21 cellular contexts compared by ENCODE assay signal in the genomic region with DNA sequence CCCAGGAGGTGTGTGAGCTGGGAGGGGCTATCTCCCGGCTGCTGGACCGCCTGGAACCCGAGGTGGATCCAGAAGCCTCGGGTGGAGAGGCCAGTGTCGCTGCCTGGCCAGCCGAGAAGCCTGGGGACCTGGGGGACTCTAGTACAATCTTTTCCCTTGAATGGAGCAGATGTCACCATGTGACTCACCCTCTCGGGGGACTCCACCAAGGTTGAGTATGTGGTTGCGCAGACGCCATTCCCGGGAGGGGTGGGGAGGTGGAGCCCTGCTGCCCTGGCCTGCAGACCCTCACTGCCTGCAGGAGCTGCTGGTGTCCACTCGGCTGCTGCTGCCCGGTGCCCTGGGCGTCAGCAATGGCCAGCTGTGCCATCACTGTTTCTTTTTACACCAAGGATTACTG. TPM values are rescaled to one million over a fixed set of nuclear protein-coding genes. Genes with fewer than 3 reads are reported as not detected.
"Had no signal": no experiment of that assay in that cellular context is flagged by ENCODE, and none has a peak within 500 bp of the region (broad histone marks: within the 10 kb centered on the region; RNA-seq: fewer than 3 reads in every experiment).

No MANE protein-coding gene starts in this region.

- H3K27me3 Mint-ChIP-seq: activated CD8-positive, alpha-beta memory T cell treated with anti-CD3 and anti-CD28 coated beads, Interleukin-2, amount 10 ng/mL, durations not matched to agents 7 days and 5 days had no signal

- H3K27ac Mint-ChIP-seq: activated CD8-positive, alpha-beta memory T cell treated with anti-CD3 and anti-CD28 coated beads, Interleukin-2, amount 10 ng/mL, durations not matched to agents 7 days and 5 days; activated naive CD8-positive, alpha-beta T cell treated with anti-CD3 and anti-CD28 coated beads for 36 hours; dendritic cell treated with granulocyte-macrophage colony-stimulating factor and Interleukin-4, amounts not matched to agents 40 ng/mL and 50 ng/mL, for 4 days; effector memory CD8-positive, alpha-beta T cell; mesothelial cell of epicardium; stimulated activated memory B cell treated with anti-CD40 and anti-IgM and Interleukin-4, amounts not matched to agents 10 μg/mL and 1 μg/mL and 100 μg/mL, for 72 hours had no signal

- H3K9me3 ChIP-seq: lower lobe of right lung, neutrophil, tibial nerve had no signal

- H3K9me3 Mint-ChIP-seq: activated naive CD8-positive, alpha-beta T cell treated with anti-CD3 and anti-CD28 coated beads for 36 hours; dendritic cell treated with granulocyte-macrophage colony-stimulating factor and Interleukin-4, amounts not matched to agents 40 ng/mL and 50 ng/mL, for 4 days; effector memory CD8-positive, alpha-beta T cell; mesothelial cell of epicardium; naive B cell; stimulated activated memory B cell treated with anti-CD40 and anti-IgM and Interleukin-4, amounts not matched to agents 10 μg/mL and 1 μg/mL and 100 μg/mL, for 72 hours had no signal

- H3K36me3 Mint-ChIP-seq: activated CD8-positive, alpha-beta memory T cell treated with anti-CD3 and anti-CD28 coated beads, Interleukin-2, amount 10 ng/mL, durations not matched to agents 7 days and 5 days; activated naive CD8-positive, alpha-beta T cell treated with anti-CD3 and anti-CD28 coated beads for 36 hours; mesothelial cell of epicardium; naive B cell; stimulated activated memory B cell treated with anti-CD40 and anti-IgM and Interleukin-4, amounts not matched to agents 10 μg/mL and 1 μg/mL and 100 μg/mL, for 72 hours had no signal

- H3K4me1 Mint-ChIP-seq: activated CD8-positive, alpha-beta memory T cell treated with anti-CD3 and anti-CD28 coated beads, Interleukin-2, amount 10 ng/mL, durations not matched to agents 7 days and 5 days; activated naive CD8-positive, alpha-beta T cell treated with anti-CD3 and anti-CD28 coated beads for 36 hours had no signal

- H3K4me1 ChIP-seq: lower lobe of right lung had no signal

- H3K4me3 ChIP-seq: lower lobe of right lung, smooth muscle cell, tibial nerve had no signal

- ATAC-seq: activated CD8-positive, alpha-beta memory T cell treated with anti-CD3 and anti-CD28 coated beads, Interleukin-2, amount 10 ng/mL, durations not matched to agents 7 days and 5 days; effector memory CD8-positive, alpha-beta T cell; lower lobe of right lung; stimulated activated memory B cell treated with anti-CD40 and anti-IgM and Interleukin-4, amounts not matched to agents 10 μg/mL and 1 μg/mL and 100 μg/mL, for 72 hours had no signal

- H3K4me3 Mint-ChIP-seq: activated CD8-positive, alpha-beta memory T cell treated with anti-CD3 and anti-CD28 coated beads, Interleukin-2, amount 10 ng/mL, durations not matched to agents 7 days and 5 days; activated naive CD8-positive, alpha-beta T cell treated with anti-CD3 and anti-CD28 coated beads for 36 hours; dendritic cell treated with granulocyte-macrophage colony-stimulating factor and Interleukin-4, amounts not matched to agents 40 ng/mL and 50 ng/mL, for 4 days; effector memory CD8-positive, alpha-beta T cell; mesothelial cell of epicardium; stimulated activated memory B cell treated with anti-CD40 and anti-IgM and Interleukin-4, amounts not matched to agents 10 μg/mL and 1 μg/mL and 100 μg/mL, for 72 hours had no signal

- H3K36me3 ChIP-seq: brain microvascular endothelial cell, lower lobe of right lung, neutrophil, tibial nerve had no signal

- DNase-seq: activated CD4-positive, alpha-beta T cell treated with anti-CD3 and anti-CD28 coated beads for 1 hour; activated CD4-positive, alpha-beta T cell treated with anti-CD3 and anti-CD28 coated beads, Interleukin-2, amount 50 U/mL, for 48 hours; activated CD8-positive, alpha-beta memory T cell treated with anti-CD3 and anti-CD28 coated beads, Interleukin-2, amount 10 ng/mL, durations not matched to agents 7 days and 5 days; activated gamma-delta T cell; activated naive CD8-positive, alpha-beta T cell treated with anti-CD3 and anti-CD28 coated beads for 36 hours; activated T-cell treated with anti-CD3 and anti-CD28 coated beads, Interleukin-2, amount 50 U/mL, for 48 hours; brain microvascular endothelial cell; effector memory CD8-positive, alpha-beta T cell; erythroblast; lower lobe of right lung; naive B cell; posterior cingulate gyrus; right cardiac atrium; T-helper 2 cell had no signal

RNA-seq across cellular contexts. Expression of a gene that starts 40.3 kb away (rescaled TPM):
- polyA plus RNA-seq: smooth muscle cell had no signal

RNA-seq across cellular contexts. Expression of a gene that starts 59.7 kb away (rescaled TPM):
- total RNA-seq: activated CD8-positive, alpha-beta memory T cell treated with anti-CD3 and anti-CD28 coated beads, Interleukin-2, amount 10 ng/mL, durations not matched to agents 7 days and 5 days; activated naive CD8-positive, alpha-beta T cell treated with anti-CD3 and anti-CD28 coated beads for 36 hours; glomerular endothelial cell; lower lobe of right lung; mesothelial cell of epicardium; smooth muscle cell; tibial nerve had no signal
- polyA plus RNA-seq: right cardiac atrium, smooth muscle cell had no signal
